Comparison of ENCODE assay signal across 26 cellular contexts in the genomic region with DNA sequence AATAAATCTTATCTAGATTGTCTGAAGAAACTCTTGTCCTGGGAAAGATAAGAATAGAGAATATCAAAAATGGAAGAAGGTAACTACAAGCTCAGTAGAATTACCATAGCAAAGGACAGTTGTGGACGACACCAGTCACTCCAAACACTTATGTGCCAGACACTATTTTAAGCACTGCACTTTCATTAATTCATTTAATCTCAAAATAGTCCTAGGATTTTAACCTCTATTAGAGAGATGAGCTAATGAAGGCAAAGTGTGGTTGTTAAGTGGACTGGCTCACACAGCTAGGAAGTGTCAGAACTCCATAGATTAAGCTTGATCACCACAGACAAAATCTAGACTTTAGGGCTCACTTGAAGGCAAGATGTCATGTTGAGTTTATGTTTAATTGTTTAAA.
"Had no signal": no experiment of that assay in that cellular context is flagged by ENCODE, and none has a peak within 500 bp of the region (broad histone marks: within the 10 kb centered on the region; RNA-seq: fewer than 3 reads in every experiment).

No MANE protein-coding gene starts in this region.

- H3K9me3 ChIP-seq: lower lobe of right lung, neutrophil, prostate gland, right lobe of liver, tibial nerve, uterus had no signal

- H3K9ac ChIP-seq: neural progenitor cell, parathyroid adenoma had no signal

- H3K36me3 ChIP-seq: lower lobe of right lung, neural progenitor cell, neutrophil, prostate gland, right lobe of liver, tibial nerve, uterus had no signal

- H3K27ac ChIP-seq: hepatocyte, lower lobe of right lung, neural progenitor cell, neutrophil, parathyroid adenoma, prostate gland, right lobe of liver, tibial nerve, uterus had no signal

- H3K4me1 ChIP-seq: lower lobe of right lung, parathyroid adenoma, prostate gland, right lobe of liver, tibial nerve, uterus had no signal

- DNase-seq: islet precursor cell; lower lobe of right lung; mammary epithelial cell; mesenchymal stem cell; naive B cell; natural killer cell; nephron progenitor cell; occipital lobe; retina; right lobe of liver; stimulated activated CD4-positive, alpha-beta T cell treated with anti-CD3 and anti-CD28 coated beads, Interleukin-1b, Interleukin-23, amount 100 ng/mL, for 48 hours; stimulated activated CD4-positive, alpha-beta T cell treated with anti-CD3 and anti-CD28 coated beads, Interleukin-2, amount 100 ng/mL, for 48 hours; stimulated activated CD4-positive, alpha-beta T cell treated with anti-CD3 and anti-CD28 coated beads, Interleukin-4, amount 100 ng/mL, for 4 hours; stimulated activated CD8-positive, alpha-beta memory T cell treated with anti-CD3 and anti-CD28 coated beads, Interleukin-4, amount 100 ng/mL, for 48 hours; stimulated activated naive CD4-positive, alpha-beta T cell treated with Interleukin-2 at 50 U/mL for 16 hours; stimulated activated naive CD8-positive, alpha-beta T cell treated with anti-CD3 and anti-CD28 coated beads, Interleukin-15, amount 100 ng/mL, for 72 hours; substantia nigra; uterus had no signal

- H3K4me2 ChIP-seq: hepatocyte, neural progenitor cell, smooth muscle cell had no signal

- H3K79me2 ChIP-seq: hepatocyte, parathyroid adenoma had no signal

- ATAC-seq: lower lobe of right lung; natural killer cell; right lobe of liver; stimulated activated memory B cell treated with anti-CD40 and anti-IgM and Interleukin-4, amounts not matched to agents 10 μg/mL and 1 μg/mL and 100 μg/mL, for 72 hours; stimulated activated naive CD8-positive, alpha-beta T cell treated with anti-CD3 and anti-CD28 coated beads, Interleukin-15, amount 100 ng/mL, for 72 hours had no signal

- H3K4me3 ChIP-seq: hepatocyte, lower lobe of right lung, neural progenitor cell, prostate gland, right lobe of liver, smooth muscle cell, tibial nerve, uterus had no signal

- H3K27me3 ChIP-seq: hepatocyte, neural progenitor cell, neutrophil, right lobe of liver, tibial nerve, uterus had no signal
